ENCODE assay signal across 2 cellular contexts in the genomic region with DNA sequence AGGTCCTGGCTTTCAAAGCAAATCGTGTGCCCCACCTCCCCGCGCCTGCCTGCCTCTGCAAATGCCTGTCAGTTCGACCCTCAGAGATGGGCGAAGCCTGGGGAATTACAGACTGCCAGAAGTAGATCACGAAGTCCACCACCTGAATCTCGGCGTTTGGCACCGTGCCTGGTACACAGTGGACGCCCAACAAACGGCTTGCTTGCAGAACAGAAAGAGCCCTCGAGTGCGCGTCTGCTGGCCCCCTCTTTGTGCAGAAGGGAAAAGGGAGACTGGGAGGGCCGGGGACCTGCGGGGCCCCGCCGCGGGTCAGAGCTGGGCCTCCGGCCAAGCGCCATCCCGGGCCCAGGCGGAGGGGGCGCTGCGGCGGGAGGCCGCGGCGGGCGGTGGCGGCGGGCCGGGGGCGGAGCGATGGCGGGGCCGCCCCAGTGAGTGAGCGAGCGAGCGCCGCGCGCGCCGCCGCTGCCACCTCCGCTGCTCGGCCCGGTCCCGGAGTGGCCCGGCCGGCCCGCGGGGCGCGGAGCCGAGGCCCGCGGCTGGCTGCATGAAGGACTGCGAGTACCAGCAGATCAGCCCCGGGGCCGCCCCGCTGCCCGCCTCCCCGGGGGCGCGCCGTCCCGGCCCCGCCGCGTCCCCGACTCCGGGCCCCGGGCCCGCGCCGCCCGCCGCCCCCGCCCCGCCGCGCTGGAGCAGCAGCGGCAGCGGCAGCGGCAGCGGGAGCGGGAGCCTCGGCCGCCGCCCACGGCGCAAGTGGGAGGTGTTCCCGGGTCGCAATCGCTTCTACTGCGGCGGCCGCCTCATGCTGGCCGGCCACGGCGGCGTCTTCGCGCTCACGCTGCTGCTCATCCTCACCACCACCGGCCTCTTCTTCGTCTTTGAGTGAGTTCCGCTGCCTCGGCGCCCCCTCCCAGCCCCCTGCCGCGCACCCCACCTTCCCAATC.
A peak's percentile ranks its signal among the peaks of the same experiment; 100 is the strongest.
TF ChIP-seq lines count a peak whose summit lies in the region.

Gene ZDHHC18 (plus strand): TSS at position 428 of the 941 bp plus-strand sequence. CDS start 117 bp downstream, at position 545.

TF ChIP-seq in IMR-90, 13 proteins besides CTCF, POLR2A, EP300 and RAD21:
- peak; percentile 78; the same call in 1 of the 2 replicates for TF ChIP-seq MAZ (IDR thresholded peaks at IDR 0.05; ENCODE audit: borderline replicate concordance, low read depth, low read length)
- no peak for TF ChIP-seq SMC3 (IDR thresholded peaks at IDR 0.05; ENCODE audit: low read depth, low read length)
- no peak for TF ChIP-seq MAFK (IDR thresholded peaks at IDR 0.05; ENCODE audit: low read depth, low read length)
- 0 out of 2 replicates have a peak, but pooled peaks have one; percentile 49 for TF ChIP-seq MXI1 (IDR thresholded peaks at IDR 0.05; ENCODE audit: borderline replicate concordance, low read depth, low read length)
- TF ChIP-seq NFE2L2 (IDR thresholded peaks at IDR 0.05; ENCODE audit: low read depth, low read length), result no peak

TF ChIP-seq in SK-N-SH, 30 proteins besides CTCF, POLR2A, EP300 and RAD21:
- no peak for TF ChIP-seq USF2 (IDR thresholded peaks at IDR 0.05; ENCODE audit: borderline replicate concordance, low read depth, low read length)
- TF ChIP-seq CHD2 (IDR thresholded peaks at IDR 0.05; ENCODE audit: low read length, partially characterized antibody), result peak; percentile 25
- TF ChIP-seq MXI1 (IDR thresholded peaks at IDR 0.05; ENCODE audit: low read depth, low read length), result no peak
- TF ChIP-seq POLR2AphosphoS5 (IDR thresholded peaks at IDR 0.05; ENCODE audit: low read depth, low read length), result 0 out of 2 replicates have a peak, but pooled peaks have one; percentile 14
- no peak for TF ChIP-seq ELF1 (IDR thresholded peaks at IDR 0.05)
- TF ChIP-seq TAF1 (IDR thresholded peaks at IDR 0.05; ENCODE audit: borderline replicate concordance, low read depth, low read length), result no peak
- no peak for TF ChIP-seq FOSL2 (IDR thresholded peaks at IDR 0.05; ENCODE audit: borderline replicate concordance, low read depth)
- TF ChIP-seq, protein P1, sequence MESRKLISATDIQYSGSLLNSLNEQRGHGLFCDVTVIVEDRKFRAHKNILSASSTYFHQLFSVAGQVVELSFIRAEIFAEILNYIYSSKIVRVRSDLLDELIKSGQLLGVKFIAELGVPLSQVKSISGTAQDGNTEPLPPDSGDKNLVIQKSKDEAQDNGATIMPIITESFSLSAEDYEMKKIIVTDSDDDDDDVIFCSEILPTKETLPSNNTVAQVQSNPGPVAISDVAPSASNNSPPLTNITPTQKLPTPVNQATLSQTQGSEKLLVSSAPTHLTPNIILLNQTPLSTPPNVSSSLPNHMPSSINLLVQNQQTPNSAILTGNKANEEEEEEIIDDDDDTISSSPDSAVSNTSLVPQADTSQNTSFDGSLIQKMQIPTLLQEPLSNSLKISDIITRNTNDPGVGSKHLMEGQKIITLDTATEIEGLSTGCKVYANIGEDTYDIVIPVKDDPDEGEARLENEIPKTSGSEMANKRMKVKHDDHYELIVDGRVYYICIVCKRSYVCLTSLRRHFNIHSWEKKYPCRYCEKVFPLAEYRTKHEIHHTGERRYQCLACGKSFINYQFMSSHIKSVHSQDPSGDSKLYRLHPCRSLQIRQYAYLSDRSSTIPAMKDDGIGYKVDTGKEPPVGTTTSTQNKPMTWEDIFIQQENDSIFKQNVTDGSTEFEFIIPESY (IDR thresholded peaks at IDR 0.05; ENCODE audit: borderline replicate concordance, low read depth), result no peak
- no peak for TF ChIP-seq IRF3 (IDR thresholded peaks at IDR 0.05; ENCODE audit: low read depth, low read length)
- no peak for TF ChIP-seq REST (IDR thresholded peaks at IDR 0.05; ENCODE audit: low read depth, low read length)
- TF ChIP-seq GATA2 (CRISPR knock-in tag; IDR thresholded peaks at IDR 0.05), result no peak
- no peak for TF ChIP-seq FOXM1 (IDR thresholded peaks at IDR 0.05; ENCODE audit: low read depth)
- TF ChIP-seq TCF12 (IDR thresholded peaks at IDR 0.05), result no peak
- peak; percentile 74; the same call in 1 of the 2 replicates for TF ChIP-seq NFIC (IDR thresholded peaks at IDR 0.05; ENCODE audit: borderline replicate concordance)
- no peak for TF ChIP-seq TEAD4 (IDR thresholded peaks at IDR 0.05; ENCODE audit: borderline replicate concordance, insufficient read depth)
- no peak for TF ChIP-seq EZH2phosphoT487 (IDR thresholded peaks at IDR 0.05; ENCODE audit: borderline replicate concordance, low read depth)
- TF ChIP-seq RXRA (IDR thresholded peaks at IDR 0.05; ENCODE audit: borderline replicate concordance, low read depth), result no peak
